Comparison of ENCODE assay signal across 1 cellular context in the genomic region with DNA sequence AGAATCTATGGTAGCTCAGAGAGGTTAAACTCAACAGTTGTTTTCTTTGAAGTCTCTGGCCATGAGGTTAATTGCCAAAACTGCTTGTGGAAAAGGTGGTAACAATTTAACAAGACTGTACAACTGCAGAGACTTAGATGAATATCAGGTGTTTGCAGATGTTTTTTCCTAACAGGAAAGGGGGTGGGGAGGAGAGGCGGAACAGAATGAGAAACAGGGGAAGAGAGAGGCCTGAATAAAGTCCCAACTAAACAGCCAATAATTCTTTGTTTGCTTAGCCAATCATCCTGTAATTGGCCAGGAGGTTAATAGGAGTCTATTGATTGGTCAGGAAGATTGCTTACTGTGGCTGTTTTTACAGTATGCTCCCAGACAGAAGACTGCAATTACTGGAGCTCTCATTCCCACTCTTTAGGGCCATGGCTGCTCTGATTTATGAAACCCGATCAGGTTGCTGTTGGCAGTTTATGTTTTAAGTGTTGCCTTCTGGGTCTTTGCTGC.
TF ChIP-seq lines count a peak whose summit lies in the region.

No MANE protein-coding gene starts in this region.

TF ChIP-seq in HepG2, 621 proteins besides CTCF, POLR2A, EP300 and RAD21 (continued from another document):
- no peak for TF ChIP-seq CAMTA2 (CRISPR knock-in tag; IDR thresholded peaks at IDR 0.05; ENCODE audit: borderline replicate concordance)
- TF ChIP-seq LCORL (IDR thresholded peaks at IDR 0.05), result no peak
- no peak for TF ChIP-seq LCORL (CRISPR knock-in tag; IDR thresholded peaks at IDR 0.05)
- peak; percentile 59; the same call in 1 of the 2 replicates for TF ChIP-seq GFI1 (CRISPR knock-in tag; IDR thresholded peaks at IDR 0.05; ENCODE audit: borderline replicate concordance)
- peak; percentile 54; the same call in 1 of the 2 replicates for TF ChIP-seq NFYB (CRISPR knock-in tag; IDR thresholded peaks at IDR 0.05)
- TF ChIP-seq NR3C1 (CRISPR knock-in tag; IDR thresholded peaks at IDR 0.05), result no peak
- no peak for TF ChIP-seq BORCS8-MEF2B (CRISPR knock-in tag; IDR thresholded peaks at IDR 0.05)
- TF ChIP-seq POGZ (CRISPR knock-in tag; IDR thresholded peaks at IDR 0.05), result 0 out of 2 replicates have a peak, but pooled peaks have one; percentile 26
- TF ChIP-seq ZMYM4 (CRISPR knock-in tag; IDR thresholded peaks at IDR 0.05), result peak; percentile 69
